25 cellular contexts compared by ENCODE assay signal in the genomic region with DNA sequence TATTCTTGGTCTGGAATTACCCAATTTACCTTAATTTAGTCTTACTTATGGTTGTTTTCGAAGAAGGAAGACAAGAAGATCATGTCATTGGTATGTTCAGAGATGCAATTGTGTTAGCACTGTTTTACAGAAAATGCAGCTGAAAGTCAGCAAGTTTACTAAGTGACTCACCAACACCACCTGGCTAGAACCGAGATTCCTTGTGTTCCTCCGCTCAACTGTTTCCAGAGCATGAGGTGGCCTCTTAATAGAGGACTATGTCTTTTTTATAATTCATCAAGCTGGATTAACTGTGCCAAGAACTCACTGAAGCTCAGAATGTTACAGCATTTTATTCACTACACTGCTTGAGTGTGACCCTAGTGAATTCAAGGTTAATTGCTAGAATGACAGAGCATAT.
DNase-seq lines count a peak whose midpoint lies in the region; ATAC-seq and TF ChIP-seq lines count a peak whose summit lies in the region.
"Had no signal": no experiment of that assay in that cellular context is flagged by ENCODE, and none has a peak within 500 bp of the region (broad histone marks: within the 10 kb centered on the region; RNA-seq: fewer than 3 reads in every experiment).

No MANE protein-coding gene starts in this region.

- no peaks in the 10 kb centered on the region for H3K9me2 ChIP-seq in OCI-LY7 (ENCODE audit: insufficient read depth, low read length)

- no peak overlapping the region for H3K27ac ChIP-seq in OCI-LY7 (ENCODE audit: low read depth, low read length, poor library complexity, severe bottlenecking)
- H3K27ac ChIP-seq: heart right ventricle, PC-9, SJCRH30, thyroid gland had no signal

- BruUV-seq in OCI-LY7 (replicated peaks; lab: Mats Ljungman, UMichigan): no TSS peak

- no peaks in the 10 kb centered on the region for H3K79me2 ChIP-seq in OCI-LY7 (ENCODE audit: insufficient read depth, low read depth, low read length)

- no peaks in the 10 kb centered on the region for H4K20me1 ChIP-seq in OCI-LY7 (ENCODE audit: insufficient read depth, low read length)

- intact Hi-C loops in OCI-LY7 (cut with micrococcal nuclease; ENCODE audit: unreplicated experiment): loop anchor here (1.0 to 5.0 kb wide), 3 partner anchors 67 to 473 kb away; no protein-coding TSS in a partner anchor

- peak overlapping the region; percentile 20; the same call in 1 of the 2 replicates for H2AFZ ChIP-seq in OCI-LY7 (ENCODE audit: low read length)
- H2AFZ ChIP-seq: GM23338, PC-9 had no signal

- H3K4me2 ChIP-seq in OCI-LY7 (ENCODE audit: low read length): no peak overlapping the region
- H3K4me2 ChIP-seq: GM23338, PC-9 had no signal

- peaks cover 5% of the 10 kb centered on the region; the same call in 1 of the 2 replicates for H3K9me3 ChIP-seq in OCI-LY7 (ENCODE audit: low read length)
- H3K9me3 ChIP-seq: heart right ventricle, mucosa of descending colon, SJCRH30, thyroid gland had no signal

- H3K4me3 ChIP-seq in OCI-LY7 (ENCODE audit: low read depth, low read length, poor library complexity, severe bottlenecking) (no peak overlapping the region), epithelial cell of esophagus (ENCODE audit: low read length) (no peak overlapping the region)
- H3K4me3 ChIP-seq: GM23338, heart right ventricle, mucosa of descending colon, PC-9, SJCRH30, thyroid gland had no signal

- TF ChIP-seq CTCF in OCI-LY7 (conservative IDR thresholded peaks at IDR 0.05; ENCODE audit: low read length): no peak
- TF ChIP-seq CTCF in epithelial cell of esophagus (IDR thresholded peaks at IDR 0.05; ENCODE audit: insufficient read depth, low read depth, low read length, missing control alignments): no peak

- DNase-seq in HPDE6-E6E7 (ENCODE audit: extremely low spot score) (peak; percentile 4), OCI-LY7 (ENCODE audit: low spot score) (no peak), epithelial cell of esophagus (ENCODE audit: low read depth) (peak; percentile 56), non-pigmented ciliary epithelial cell (ENCODE audit: low read depth) (peak; percentile 83), NCI-H187 treated with DMSO at 0.1 percent for 48 hours (lab: John Stamatoyannopoulos, UW) (no peak), left lobe of liver (ENCODE audit: low spot score) (no peak), T-helper 9 cell (no peak)
- DNase-seq: activated CD4-positive, alpha-beta T cell treated with anti-CD3 and anti-CD28 coated beads for 1 hour; activated CD8-positive, alpha-beta T cell treated with anti-CD3 and anti-CD28 coated beads for 36 hours; activated effector memory CD4-positive, alpha-beta T cell treated with anti-CD3 and anti-CD28 coated beads, Interleukin-2, amount 50 U/mL, for 16 hours; activated naive CD8-positive, alpha-beta T cell treated with anti-CD3 and anti-CD28 coated beads, Interleukin-2, amount 10 ng/mL, durations not matched to agents 7 days and 5 days; activated T-cell treated with anti-CD3 and anti-CD28 coated beads for 4 hours; CD4-positive, CD25-positive, alpha-beta regulatory T cell; effector CD4-positive, alpha-beta T cell; erythroblast; heart right ventricle; mucosa of descending colon; NCI-H1930; NCI-H82; nephron progenitor cell; PC-9; SJCRH30; stimulated activated naive CD8-positive, alpha-beta T cell treated with anti-CD3 and anti-CD28 coated beads, Interleukin-15, amount 100 ng/mL, for 72 hours; thyroid gland had no signal

- H3K36me3 ChIP-seq in OCI-LY7 (ENCODE audit: insufficient read depth, low read length): peaks cover 22% of the 10 kb centered on the region
- H3K36me3 ChIP-seq: heart right ventricle, SJCRH30, thyroid gland had no signal

- POLR2A ChIA-PET in OCI-LY7 (lab: Charles Lee): interaction anchor here (0.8 to 1.1 kb wide), 2 partner anchors 11 to 158 kb away, joined by 3 to 4 read pairs; no protein-coding TSS in a partner anchor

- no peak for ATAC-seq in left lobe of liver
- ATAC-seq: activated CD8-positive, alpha-beta T cell treated with anti-CD3 and anti-CD28 coated beads for 36 hours; GM23338; heart right ventricle; mucosa of descending colon; stimulated activated naive CD8-positive, alpha-beta T cell treated with anti-CD3 and anti-CD28 coated beads, Interleukin-15, amount 100 ng/mL, for 72 hours had no signal

- peaks cover 54% of the 10 kb centered on the region for H3K4me1 ChIP-seq in OCI-LY7 (ENCODE audit: insufficient read depth, low read length, poor library complexity, severe bottlenecking)
- H3K4me1 ChIP-seq: thyroid gland had no signal

- CTCF ChIA-PET in OCI-LY7 (lab: Charles Lee; ENCODE audit: unreplicated experiment): interaction anchor here (1.0 to 1.1 kb wide), 2 partner anchors 19 to 25 kb away, joined by 3 read pairs; no protein-coding TSS in a partner anchor

Comparison
In these comparisons a context has a peak if more than half of its experiments do, and no peak if none do; other contexts are left out.
1. DNase-seq: peak in HPDE6-E6E7 (single experiment), epithelial cell of esophagus (single experiment) and non-pigmented ciliary epithelial cell (single experiment); none in OCI-LY7 (single experiment), NCI-H187 treated with DMSO at 0.1 percent for 48 hours (single experiment), left lobe of liver (single experiment) and T-helper 9 cell (single experiment).